3 cellular contexts compared by ENCODE assay signal in the genomic region with DNA sequence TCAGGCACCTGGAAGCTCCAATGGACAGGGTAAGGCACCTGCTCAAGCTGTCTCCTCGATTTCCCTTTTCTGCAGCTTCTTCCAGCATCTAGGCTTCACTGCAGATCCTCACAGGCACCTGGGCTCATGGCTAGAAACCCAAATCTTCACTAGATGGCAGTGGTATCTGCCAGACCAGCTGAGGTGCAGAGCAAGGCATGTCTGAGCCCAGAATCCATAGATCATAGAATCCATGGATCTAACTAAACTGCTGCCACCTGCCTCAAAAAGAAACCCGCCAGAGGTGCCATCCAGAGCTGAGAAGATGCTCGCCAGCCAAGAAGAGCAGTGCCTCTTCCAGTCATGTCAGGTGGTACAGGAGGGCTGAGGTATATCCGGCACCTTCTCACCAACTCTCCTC.
TF ChIP-seq lines count a peak whose summit lies in the region.

No MANE protein-coding gene starts in this region.

TF ChIP-seq in A549, 52 proteins besides CTCF, POLR2A, EP300 and RAD21 (continued from another document):
- TF ChIP-seq RFX5 (IDR thresholded peaks at IDR 0.05) (no peak), TP53 (CRISPR knock-in tag; IDR thresholded peaks at IDR 0.05) (no peak), ESRRA (IDR thresholded peaks at IDR 0.05; ENCODE audit: borderline replicate concordance, low read length) (no peak), FOXS1 (CRISPR knock-in tag; IDR thresholded peaks at IDR 0.05) (no peak), PHF8 (IDR thresholded peaks at IDR 0.05; ENCODE audit: borderline replicate concordance, low read depth) (no peak), ZFP36 (IDR thresholded peaks at IDR 0.05; ENCODE audit: borderline replicate concordance, partially characterized antibody) (no peak), E2F6 (IDR thresholded peaks at IDR 0.05; ENCODE audit: borderline replicate concordance, low read depth) (no peak), SMC3 (IDR thresholded peaks at IDR 0.05) (no peak), BHLHE40 (IDR thresholded peaks at IDR 0.05; ENCODE audit: low read depth, low read length) (no peak), RCOR1 (IDR thresholded peaks at IDR 0.05; ENCODE audit: low read depth, low read length) (no peak), HOXB5 (CRISPR knock-in tag; IDR thresholded peaks at IDR 0.05) (no peak), JUN (IDR thresholded peaks at IDR 0.05) (no peak), ZC3H11A (IDR thresholded peaks at IDR 0.05) (no peak), RNF2 (IDR thresholded peaks at IDR 0.05; ENCODE audit: borderline replicate concordance, low read depth) (no peak), HOXB13 (CRISPR knock-in tag; IDR thresholded peaks at IDR 0.05; ENCODE audit: low read depth) (no peak), JUNB (IDR thresholded peaks at IDR 0.05) (no peak), EHMT2 (IDR thresholded peaks at IDR 0.05; ENCODE audit: low read depth) (no peak), HOXA7 (CRISPR knock-in tag; IDR thresholded peaks at IDR 0.05) (no peak)

TF ChIP-seq in GM23338, 12 proteins besides CTCF, POLR2A, EP300 and RAD21 (continued from another document and continues in another):
- TF ChIP-seq ZNF462 (CRISPR knock-in tag; IDR thresholded peaks at IDR 0.05), result no peak
- no peak for TF ChIP-seq ZNF331 (CRISPR knock-in tag; IDR thresholded peaks at IDR 0.05; ENCODE audit: low read depth)
- no peak for TF ChIP-seq EZH2phosphoT487 (IDR thresholded peaks at IDR 0.05; ENCODE audit: unreplicated experiment)
- TF ChIP-seq POLR2AphosphoS5 (IDR thresholded peaks at IDR 0.05; ENCODE audit: low read depth), result no peak
- TF ChIP-seq ZNF114 (CRISPR knock-in tag; IDR thresholded peaks at IDR 0.05), result no peak
- TF ChIP-seq, protein P1, sequence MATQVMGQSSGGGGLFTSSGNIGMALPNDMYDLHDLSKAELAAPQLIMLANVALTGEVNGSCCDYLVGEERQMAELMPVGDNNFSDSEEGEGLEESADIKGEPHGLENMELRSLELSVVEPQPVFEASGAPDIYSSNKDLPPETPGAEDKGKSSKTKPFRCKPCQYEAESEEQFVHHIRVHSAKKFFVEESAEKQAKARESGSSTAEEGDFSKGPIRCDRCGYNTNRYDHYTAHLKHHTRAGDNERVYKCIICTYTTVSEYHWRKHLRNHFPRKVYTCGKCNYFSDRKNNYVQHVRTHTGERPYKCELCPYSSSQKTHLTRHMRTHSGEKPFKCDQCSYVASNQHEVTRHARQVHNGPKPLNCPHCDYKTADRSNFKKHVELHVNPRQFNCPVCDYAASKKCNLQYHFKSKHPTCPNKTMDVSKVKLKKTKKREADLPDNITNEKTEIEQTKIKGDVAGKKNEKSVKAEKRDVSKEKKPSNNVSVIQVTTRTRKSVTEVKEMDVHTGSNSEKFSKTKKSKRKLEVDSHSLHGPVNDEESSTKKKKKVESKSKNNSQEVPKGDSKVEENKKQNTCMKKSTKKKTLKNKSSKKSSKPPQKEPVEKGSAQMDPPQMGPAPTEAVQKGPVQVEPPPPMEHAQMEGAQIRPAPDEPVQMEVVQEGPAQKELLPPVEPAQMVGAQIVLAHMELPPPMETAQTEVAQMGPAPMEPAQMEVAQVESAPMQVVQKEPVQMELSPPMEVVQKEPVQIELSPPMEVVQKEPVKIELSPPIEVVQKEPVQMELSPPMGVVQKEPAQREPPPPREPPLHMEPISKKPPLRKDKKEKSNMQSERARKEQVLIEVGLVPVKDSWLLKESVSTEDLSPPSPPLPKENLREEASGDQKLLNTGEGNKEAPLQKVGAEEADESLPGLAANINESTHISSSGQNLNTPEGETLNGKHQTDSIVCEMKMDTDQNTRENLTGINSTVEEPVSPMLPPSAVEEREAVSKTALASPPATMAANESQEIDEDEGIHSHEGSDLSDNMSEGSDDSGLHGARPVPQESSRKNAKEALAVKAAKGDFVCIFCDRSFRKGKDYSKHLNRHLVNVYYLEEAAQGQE (IDR thresholded peaks at IDR 0.05; ENCODE audit: unreplicated experiment), result no peak
- TF ChIP-seq EZH2 (IDR thresholded peaks at IDR 0.05; ENCODE audit: low read depth, unreplicated experiment), result no peak
- TF ChIP-seq CREB1 (CRISPR knock-in tag; IDR thresholded peaks at IDR 0.05; ENCODE audit: low read depth), result no peak
- TF ChIP-seq JUNB (IDR thresholded peaks at IDR 0.05; ENCODE audit: unreplicated experiment), result no peak

TF ChIP-seq in SK-N-SH, 30 proteins besides CTCF, POLR2A, EP300 and RAD21:
- TF ChIP-seq, protein P2, sequence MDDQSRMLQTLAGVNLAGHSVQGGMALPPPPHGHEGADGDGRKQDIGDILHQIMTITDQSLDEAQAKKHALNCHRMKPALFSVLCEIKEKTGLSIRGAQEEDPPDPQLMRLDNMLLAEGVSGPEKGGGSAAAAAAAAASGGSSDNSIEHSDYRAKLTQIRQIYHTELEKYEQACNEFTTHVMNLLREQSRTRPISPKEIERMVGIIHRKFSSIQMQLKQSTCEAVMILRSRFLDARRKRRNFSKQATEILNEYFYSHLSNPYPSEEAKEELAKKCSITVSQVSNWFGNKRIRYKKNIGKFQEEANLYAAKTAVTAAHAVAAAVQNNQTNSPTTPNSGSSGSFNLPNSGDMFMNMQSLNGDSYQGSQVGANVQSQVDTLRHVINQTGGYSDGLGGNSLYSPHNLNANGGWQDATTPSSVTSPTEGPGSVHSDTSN (IDR thresholded peaks at IDR 0.05), result no peak
- TF ChIP-seq SMC3 (IDR thresholded peaks at IDR 0.05; ENCODE audit: low read depth, low read length), result 0 out of 2 replicates have a peak, but pooled peaks have one; percentile 20
